In genomic region chr17:40803617-40804082, GRCh38 we compare ENCODE assay signal across 9 cellular contexts. TPM values are rescaled to one million over a fixed set of nuclear protein-coding genes. Genes with fewer than 3 reads are reported as not detected.
DNase-seq lines count a peak whose midpoint lies in the region; ATAC-seq and TF ChIP-seq lines count a peak whose summit lies in the region.
"Had no signal": no experiment of that assay in that cellular context is flagged by ENCODE, and none has a peak within 500 bp of the region (broad histone marks: within the 10 kb centered on the region; RNA-seq: fewer than 3 reads in every experiment).

No MANE protein-coding gene starts in this region.

- H3K36me3 ChIP-seq in gastroesophageal sphincter = no peaks in the 10 kb centered on the region
- no peaks in the 10 kb centered on the region for H3K36me3 ChIP-seq in parathyroid adenoma (ENCODE audit: control insufficient read depth, insufficient read depth, low read length)

- H3K4me1 ChIP-seq in gastroesophageal sphincter (peaks cover 0 to 6% (median 0%) of the 10 kb centered on the region in 3 donors), parathyroid adenoma (no peaks in the 10 kb centered on the region)

- H3K36me3 Mint-ChIP-seq in type B pancreatic cell = no peaks in the 10 kb centered on the region

- no peaks in the 10 kb centered on the region for H3K79me2 ChIP-seq in parathyroid adenoma

- no peaks in the 10 kb centered on the region for H3K9me3 Mint-ChIP-seq in type B pancreatic cell

- ATAC-seq in gastroesophageal sphincter (no peak), HG03039 (IDR thresholded peaks at IDR 0.05; ENCODE audit: unreplicated experiment) (no peak)

- TF ChIP-seq CTCF in GM12864 (IDR thresholded peaks at IDR 0.05; ENCODE audit: low read depth, low read length, missing control alignments) = peak; percentile 76
- peak; percentile 42 to 87 (median 70) for TF ChIP-seq CTCF in gastroesophageal sphincter (IDR thresholded peaks at IDR 0.05)
- TF ChIP-seq CTCF in parathyroid adenoma (IDR thresholded peaks at IDR 0.05) = peak; percentile 80
- peak; percentile 96 for TF ChIP-seq CTCF in type B pancreatic cell (conservative IDR thresholded peaks at IDR 0.05)

- peak overlapping the region; percentile 48 for H3K4me3 Mint-ChIP-seq in type B pancreatic cell

- no peak for TF ChIP-seq POLR2A in gastroesophageal sphincter (IDR thresholded peaks at IDR 0.05)

- no peak overlapping the region for H3K9ac ChIP-seq in parathyroid adenoma

- no peak for TF ChIP-seq EP300 in gastroesophageal sphincter (IDR thresholded peaks at IDR 0.05)

- no peak overlapping the region for H3K27ac ChIP-seq in gastroesophageal sphincter
- H3K27ac ChIP-seq in parathyroid adenoma = no peak overlapping the region

- peaks cover 4% of the 10 kb centered on the region for H3K4me1 Mint-ChIP-seq in type B pancreatic cell (ENCODE audit: unreplicated experiment)

- DNase-seq in GM12864 (ENCODE audit: low read depth) (peak; percentile 12), NCI-H1092 treated with DMSO at 0.1 percent for 48 hours (lab: John Stamatoyannopoulos, UW) (peak; percentile 73), SK-MEL-5 (ENCODE audit: low read depth, low spot score) (peak; percentile 74), type B pancreatic cell (ENCODE audit: extremely low spot score, unreplicated experiment) (peak; percentile 84)
- DNase-seq in activated effector memory CD4-positive, alpha-beta T cell treated with anti-CD3 and anti-CD28 coated beads, Interleukin-2, amount 50 U/mL, for 16 hours = peak; percentile 90

- peaks cover 41% of the 10 kb centered on the region for H3K27me3 Mint-ChIP-seq in type B pancreatic cell

- H2AFZ ChIP-seq in parathyroid adenoma = no peak overlapping the region

- WGBS in gastroesophageal sphincter (ENCODE audit: low coverage in 1 of 2), 2 donors = 10 to 14% methylated on average over 13 of the region's 13 CpGs

- H3K27me3 ChIP-seq in gastroesophageal sphincter = peaks cover 71% of the 10 kb centered on the region
- no peaks in the 10 kb centered on the region for H3K27me3 ChIP-seq in parathyroid adenoma (ENCODE audit: control insufficient read depth, insufficient read depth, low read length)

- no peak overlapping the region for H3K4me3 ChIP-seq in GM12864 (ENCODE audit: low read depth, low read length)
- no peak overlapping the region for H3K4me3 ChIP-seq in gastroesophageal sphincter
- no peak overlapping the region for H3K4me3 ChIP-seq in parathyroid adenoma (ENCODE audit: low read depth, low read length)

- no peak overlapping the region for H3K4me2 ChIP-seq in parathyroid adenoma (ENCODE audit: low read length)

- in situ Hi-C loops in SK-MEL-5 (cut with HindIII; ENCODE audit: low pct_unique_long_range_greater_than_20kb, low sequenced_read_pairs) = no loop called here

- H3K9me3 ChIP-seq in gastroesophageal sphincter (no peaks in the 10 kb centered on the region), parathyroid adenoma (ENCODE audit: control insufficient read depth, low read length) (no peaks in the 10 kb centered on the region)

- H3K27ac Mint-ChIP-seq in type B pancreatic cell = peak overlapping the region; percentile 62

RNA-seq across cellular contexts. Expression of gene KRT28, which starts 3.9 kb away (rescaled TPM):
- not detected in 2 replicates for total RNA-seq in SK-MEL-5 (2014; rRNA removed; shearing (Covaris generic))
- polyA plus RNA-seq in SK-MEL-5 (2015; cell fraction: cytosol; rRNA removed) = not detected in 2 replicates
- not detected in 2 replicates for polyA plus RNA-seq in SK-MEL-5 (2015; cell fraction: nucleus; rRNA removed)
- total RNA-seq in gastroesophageal sphincter = not detected
- total RNA-seq in type B pancreatic cell (ENCODE audit: low replicate concordance) = 0.21 TPM in 1 of 2 replicates, not detected in the other
- total RNA-seq: glomerular endothelial cell had no signal

RNA-seq across cellular contexts. Expression of gene KRT10, which starts 18.8 kb away (rescaled TPM):
- total RNA-seq in SK-MEL-5 (2014; rRNA removed; shearing (Covaris generic)) = 8.1 and 15.9 TPM in 2 replicates
- polyA plus RNA-seq in SK-MEL-5 (2015; cell fraction: cytosol; rRNA removed) = 36.8 and 39.2 TPM in 2 replicates
- 1.1 and 6.5 TPM in 2 replicates for polyA plus RNA-seq in SK-MEL-5 (2015; cell fraction: nucleus; rRNA removed)
- total RNA-seq in gastroesophageal sphincter = 10 to 100 TPM in 3 of 4 donors, 1 to 10 TPM in 1; 5.1 to 14.3 (median 10.6) TPM
- total RNA-seq in type B pancreatic cell (ENCODE audit: low replicate concordance) = 60.2 and 83.0 TPM in 2 replicates

RNA-seq across cellular contexts. Expression of gene KRT27, which starts 21.3 kb away (rescaled TPM):
- 5.9 and 6.9 TPM in 2 replicates for total RNA-seq in SK-MEL-5 (2014; rRNA removed; shearing (Covaris generic))
- polyA plus RNA-seq in SK-MEL-5 (2015; cell fraction: cytosol; rRNA removed) = 4.3 and 7.1 TPM in 2 replicates
- 0.91 TPM in 1 of 2 replicates, not detected in the other for polyA plus RNA-seq in SK-MEL-5 (2015; cell fraction: nucleus; rRNA removed)
- total RNA-seq in gastroesophageal sphincter (not detected), type B pancreatic cell (ENCODE audit: low replicate concordance) (not detected in 2 replicates)
- total RNA-seq: glomerular endothelial cell had no signal

RNA-seq across cellular contexts. Expression of gene KRT26, which starts 31.6 kb away (rescaled TPM):
- not detected in 2 replicates for total RNA-seq in SK-MEL-5 (2014; rRNA removed; shearing (Covaris generic))
- polyA plus RNA-seq in SK-MEL-5 (2015; cell fraction: cytosol; rRNA removed) = not detected in 2 replicates
- not detected in 2 replicates for polyA plus RNA-seq in SK-MEL-5 (2015; cell fraction: nucleus; rRNA removed)
- total RNA-seq in gastroesophageal sphincter (not detected), type B pancreatic cell (ENCODE audit: low replicate concordance) (not detected in 2 replicates)
- total RNA-seq: glomerular endothelial cell had no signal

RNA-seq across cellular contexts. Expression of gene KRT25, which starts 48.5 kb away (rescaled TPM):
- total RNA-seq in SK-MEL-5 (2014; rRNA removed; shearing (Covaris generic)) = 0.05 and 0.27 TPM in 2 replicates
- 0.09 TPM in 1 of 2 replicates, not detected in the other for polyA plus RNA-seq in SK-MEL-5 (2015; cell fraction: cytosol; rRNA removed)
- not detected in 2 replicates for polyA plus RNA-seq in SK-MEL-5 (2015; cell fraction: nucleus; rRNA removed)
- total RNA-seq in gastroesophageal sphincter (not detected), type B pancreatic cell (ENCODE audit: low replicate concordance) (not detected in 2 replicates)
- total RNA-seq: glomerular endothelial cell had no signal

Comparison
In these comparisons a context has a peak if more than half of its experiments do, and no peak if none do; other contexts are left out.
1. DNase-seq: peak in every context shown above with its lines; median percentile 90 in activated effector memory CD4-positive, alpha-beta T cell treated with anti-CD3 and anti-CD28 coated beads, Interleukin-2, amount 50 U/mL, for 16 hours; 84 in type B pancreatic cell; 74 in SK-MEL-5; 73 in NCI-H1092 treated with DMSO at 0.1 percent for 48 hours; 12 in GM12864.